ENCODE assay signal across 8 cellular contexts in genomic region chr14:65098586-65098985, GRCh38. TPM values are rescaled to one million over a fixed set of nuclear protein-coding genes. Genes with fewer than 3 reads are reported as not detected.
DNase-seq lines count a peak whose midpoint lies in the region; ATAC-seq, FAIRE-seq and TF ChIP-seq lines count a peak whose summit lies in the region.

No MANE protein-coding gene starts in this region.

- H3K4me3 Mint-ChIP-seq in activated T-cell treated with anti-CD3 and anti-CD28 coated beads, Interleukin-2, amount 50 U/mL, for 4 hours: peak overlapping the region; percentile 73
- H3K4me3 Mint-ChIP-seq in Caco-2 (ENCODE audit: unreplicated experiment): no peak overlapping the region

- no peak for FAIRE-seq in urothelium cell line (lab: Jason Lieb, UNC)

- ATAC-seq in activated T-cell treated with anti-CD3 and anti-CD28 coated beads, Interleukin-2, amount 50 U/mL, for 4 hours: no peak
- no peak for ATAC-seq in thoracic aorta (ENCODE audit: insufficient number of reproducible peaks, low FRiP score, low read depth)

- no peaks in the 10 kb centered on the region for H3K27me3 ChIP-seq in thoracic aorta (replicated peaks; ENCODE audit: insufficient read depth)
- no peaks in the 10 kb centered on the region for H3K27me3 ChIP-seq in Caco-2 (replicated peaks; ENCODE audit: control insufficient read depth, insufficient read depth, low read length)

- H3K36me3 ChIP-seq in thoracic aorta (peaks cover 1% of the 10 kb centered on the region), Caco-2 (ENCODE audit: control insufficient read depth, insufficient read depth, low read length) (peaks cover 1% of the 10 kb centered on the region)

- in situ Hi-C loops in GM13977 (cut with MboI; ENCODE audit: low pct_unique_long_range_greater_than_20kb, low sequenced_read_pairs, unreplicated experiment): no loop called here

- BruUV-seq in Caco-2 (replicated peaks; lab: Mats Ljungman, UMichigan): no TSS peak

- 0 out of 2 replicates have a peak overlapping the region, but pooled peaks have one; percentile 16 for H3K4me3 ChIP-seq in WI38 (ENCODE audit: low read depth, low read length)
- peak overlapping the region; percentile 45 for H3K4me3 ChIP-seq in thoracic aorta
- H3K4me3 ChIP-seq in Caco-2 (ENCODE audit: low read depth, low read length): no peak overlapping the region

- no peak for DNase-seq in activated T-cell treated with anti-CD3 and anti-CD28 coated beads, Interleukin-2, amount 50 U/mL, for 4 hours
- no peak for DNase-seq in activated T-cell treated with anti-CD3 and anti-CD28 coated beads, Interleukin-2, amount 50 U/mL, for 48 hours
- DNase-seq in germinal center (ENCODE audit: low spot score): peak; percentile 53
- DNase-seq in thoracic aorta (ENCODE audit: low spot score): no peak
- no peak for DNase-seq in GM13977 (ENCODE audit: low spot score)
- no peak for DNase-seq in urothelium cell line (ENCODE audit: low spot score)
- no peak for DNase-seq in Caco-2

- H3K4me1 ChIP-seq in thoracic aorta (ENCODE audit: control insufficient read depth in 1 of 2, low read depth in 2 of 2) (peaks cover 49 to 74% of the 10 kb centered on the region in 2 donors), Caco-2 (no peaks in the 10 kb centered on the region)

- POLR2A ChIA-PET in Caco-2 (lab: Charles Lee): no interaction called here

- H3K9me3 ChIP-seq in thoracic aorta: no peaks in the 10 kb centered on the region
- H3K9me3 ChIP-seq in Caco-2: no peaks in the 10 kb centered on the region

- intact Hi-C loops in Caco-2 (cut with micrococcal nuclease; ENCODE audit: unreplicated experiment): no loop called here

- CTCF ChIA-PET in Caco-2 (lab: Charles Lee): no interaction called here

- no peak overlapping the region for H3K27ac Mint-ChIP-seq in Caco-2 (ENCODE audit: unreplicated experiment)

- peak overlapping the region; percentile 8 to 13 for H3K27ac ChIP-seq in thoracic aorta

- TF ChIP-seq CTCF in WI38 (IDR thresholded peaks at IDR 0.05; ENCODE audit: low read depth, low read length): no peak
- TF ChIP-seq CTCF in thoracic aorta (IDR thresholded peaks at IDR 0.05): no peak
- TF ChIP-seq CTCF in GM13977 (IDR thresholded peaks at IDR 0.05; ENCODE audit: extremely low read depth, insufficient read depth, missing control alignments): no peak
- TF ChIP-seq CTCF in Caco-2 (IDR thresholded peaks at IDR 0.05; ENCODE audit: insufficient read depth in 1 of 2, low read depth in 1 of 2, low read length in 1 of 2, severe bottlenecking in 1 of 2, unreplicated experiment in 1 of 2): no peak

- H3K36me3 Mint-ChIP-seq in activated T-cell treated with anti-CD3 and anti-CD28 coated beads, Interleukin-2, amount 50 U/mL, for 4 hours (ENCODE audit: insufficient read depth): peaks cover 30% of the 10 kb centered on the region
- H3K36me3 Mint-ChIP-seq in Caco-2 (ENCODE audit: insufficient read depth, unreplicated experiment): peaks cover 31% of the 10 kb centered on the region

- H3K27me3 Mint-ChIP-seq in activated T-cell treated with anti-CD3 and anti-CD28 coated beads, Interleukin-2, amount 50 U/mL, for 4 hours (ENCODE audit: low read depth): no peaks in the 10 kb centered on the region
- H3K27me3 Mint-ChIP-seq in Caco-2 (ENCODE audit: insufficient read depth, unreplicated experiment): no peaks in the 10 kb centered on the region

- peaks cover 75% of the 10 kb centered on the region for H3K4me1 Mint-ChIP-seq in activated T-cell treated with anti-CD3 and anti-CD28 coated beads, Interleukin-2, amount 50 U/mL, for 4 hours (ENCODE audit: low read depth)
- peaks cover 12% of the 10 kb centered on the region for H3K4me1 Mint-ChIP-seq in Caco-2 (ENCODE audit: low read depth, unreplicated experiment)

- H3K9me3 Mint-ChIP-seq in activated T-cell treated with anti-CD3 and anti-CD28 coated beads, Interleukin-2, amount 50 U/mL, for 4 hours: no peaks in the 10 kb centered on the region
- no peaks in the 10 kb centered on the region for H3K9me3 Mint-ChIP-seq in Caco-2 (ENCODE audit: unreplicated experiment)

RNA-seq across cellular contexts. Expression of gene MAX, which starts 3.7 kb away (rescaled TPM):
- 100 to 1,000 TPM; 134 to 151 (median 143) TPM for total RNA-seq in activated T-cell treated with anti-CD3 and anti-CD28 coated beads, Interleukin-2, amount 50 U/mL, for 4 hours
- 10 to 100 TPM; 33.2 to 52.8 TPM for total RNA-seq in thoracic aorta
- 53.5 and 53.9 TPM in 2 replicates for total RNA-seq in Caco-2 (2022)
